In the genomic region with DNA sequence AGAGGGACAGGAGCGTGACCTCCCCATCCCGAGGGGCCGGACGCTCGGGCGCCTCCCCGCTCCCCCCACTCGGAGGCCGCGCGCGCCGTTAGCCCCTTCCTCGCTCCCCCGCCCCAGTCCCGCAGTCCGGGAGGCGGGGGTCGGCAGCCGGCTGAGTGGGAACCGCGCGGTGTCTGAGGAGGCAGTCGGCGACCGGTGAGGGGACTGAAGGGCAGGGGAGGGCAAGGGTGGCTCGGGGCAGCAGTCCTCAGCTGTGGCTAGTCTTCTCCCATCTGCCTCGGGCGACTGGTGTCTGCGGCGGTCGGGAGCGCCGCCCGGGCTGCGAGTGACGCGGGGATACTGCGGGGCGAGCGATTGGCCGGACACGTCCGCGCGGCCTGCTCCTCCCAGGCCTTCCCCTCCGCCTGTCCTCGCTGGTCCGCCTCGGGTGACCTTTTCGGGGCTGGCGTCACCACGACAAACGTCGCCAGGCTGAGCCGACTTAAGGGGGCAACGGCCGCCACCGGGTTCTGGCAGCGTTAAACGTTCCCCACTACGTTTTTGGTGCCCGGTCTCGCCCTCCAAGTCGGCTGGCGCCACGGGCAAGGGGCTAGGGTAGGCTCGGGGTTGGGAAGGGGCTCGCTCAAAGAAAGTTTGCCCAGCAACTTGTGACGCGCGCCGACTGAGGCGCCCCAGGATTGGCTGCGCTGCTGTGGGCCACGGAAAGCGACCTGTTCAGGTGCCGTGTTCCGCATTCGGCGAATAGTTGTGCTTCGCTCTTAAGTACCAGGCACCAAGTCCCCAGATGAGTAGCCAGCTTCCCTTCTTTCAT, we compare ENCODE assay signal across 8 cellular contexts. TPM values are rescaled to one million over a fixed set of nuclear protein-coding genes. Genes with fewer than 3 reads are reported as not detected.
DNase-seq lines count a peak whose midpoint lies in the region; ATAC-seq and TF ChIP-seq lines count a peak whose summit lies in the region.

No MANE protein-coding gene starts in this region.

- H3K27me3 Mint-ChIP-seq in GM23338 (ENCODE audit: insufficient read depth, low read depth, poor library complexity) (peaks cover 3% of the 10 kb centered on the region), neural progenitor cell (ENCODE audit: insufficient read depth, low read depth) (no peaks in the 10 kb centered on the region)

- H3F3A ChIP-seq in GM23338 (replicated peaks; ENCODE audit: low read depth) (peaks cover 5% of the 10 kb centered on the region; the same call in 1 of the 2 replicates), neural progenitor cell (ENCODE audit: low read depth) (peaks cover 14% of the 10 kb centered on the region)

- H3K4me3 Mint-ChIP-seq in GM23338 (no peak overlapping the region; the same call in 2 of the 3 replicates), neural progenitor cell (no peak overlapping the region)

- H3K4me1 ChIP-seq in GM23338 (ENCODE audit: insufficient read depth) (peaks cover 10% of the 10 kb centered on the region), RWPE2 (ENCODE audit: insufficient read depth, poor library complexity, severe bottlenecking) (peaks cover 14% of the 10 kb centered on the region), neural progenitor cell (peaks cover 8% of the 10 kb centered on the region)

- no peaks in the 10 kb centered on the region for H3K36me3 ChIP-seq in GM23338 (ENCODE audit: insufficient read depth)
- no peaks in the 10 kb centered on the region for H3K36me3 ChIP-seq in RWPE2 (ENCODE audit: low read depth)
- H3K36me3 ChIP-seq in neural progenitor cell: no peaks in the 10 kb centered on the region

- peak overlapping the region; percentile 92 for H3K27ac Mint-ChIP-seq in GM23338
- H3K27ac Mint-ChIP-seq in neural progenitor cell: peak overlapping the region; percentile 62

- H3K4me1 Mint-ChIP-seq in GM23338 (peaks cover 5% of the 10 kb centered on the region), neural progenitor cell (peaks cover 22% of the 10 kb centered on the region)

- H3K36me3 Mint-ChIP-seq in GM23338 (ENCODE audit: low read depth) (no peaks in the 10 kb centered on the region; the same call in 2 of the 3 replicates), neural progenitor cell (no peaks in the 10 kb centered on the region)

- H3K4me3 ChIP-seq in GM23338 (peak overlapping the region; percentile 94), RWPE2 (ENCODE audit: severe bottlenecking) (peak overlapping the region; percentile 81), foreskin fibroblast (ENCODE audit: low read depth in 1 of 2, low read length in 2 of 2) (peak overlapping the region; percentile 73 to 74), neural progenitor cell (peak overlapping the region; percentile 87)

- H3K4me2 ChIP-seq in GM23338: peak overlapping the region; percentile 72
- H3K4me2 ChIP-seq in neural progenitor cell: peak overlapping the region; percentile 89

- H3K79me2 ChIP-seq in GM23338 (replicated peaks; ENCODE audit: insufficient read depth): no peaks in the 10 kb centered on the region; the same call in 1 of the 2 replicates
- H3K79me2 ChIP-seq in neural progenitor cell (ENCODE audit: low read depth): peaks cover 41% of the 10 kb centered on the region

- peak overlapping the region; percentile 83 for H3K27ac ChIP-seq in GM23338 (ENCODE audit: low read depth)
- peak overlapping the region; percentile 77 for H3K27ac ChIP-seq in RWPE2 (ENCODE audit: poor library complexity, severe bottlenecking)
- peak overlapping the region; percentile 91 for H3K27ac ChIP-seq in neural progenitor cell

- H3K9me2 ChIP-seq in GM23338 (ENCODE audit: insufficient read depth): no peaks in the 10 kb centered on the region

- ATAC-seq in GM23338 (peak; percentile 84), RWPE2 (ENCODE audit: low read depth) (peak; percentile 75)

- no peaks in the 10 kb centered on the region for H3K9me3 ChIP-seq in RWPE2 (ENCODE audit: severe bottlenecking)
- no peaks in the 10 kb centered on the region for H3K9me3 ChIP-seq in neural progenitor cell (ENCODE audit: low read depth)

- peak overlapping the region; percentile 87 for H3K9ac ChIP-seq in neural progenitor cell

- no peaks in the 10 kb centered on the region for H3K9me3 Mint-ChIP-seq in GM23338
- no peaks in the 10 kb centered on the region for H3K9me3 Mint-ChIP-seq in neural progenitor cell

- H4K20me1 ChIP-seq in GM23338 (replicated peaks; ENCODE audit: insufficient read depth) (peaks cover 8% of the 10 kb centered on the region; the same call in 1 of the 2 replicates), neural progenitor cell (ENCODE audit: low read depth) (peaks cover 27% of the 10 kb centered on the region)

- DNase-seq in ELR (ENCODE audit: low read depth) (peak; percentile 88), GM23338 (ENCODE audit: low spot score) (peak; percentile 98), Kasumi-1 (lab: John Stamatoyannopoulos, UW) (peak; percentile 77 to 79), RWPE2 (ENCODE audit: low spot score) (peak; percentile 79), activated gamma-delta T cell treated with Interleukin-2 at 50 U/mL for 16 hours (peak; percentile 77), foreskin fibroblast (peak; percentile 87 to 92), neural progenitor cell (ENCODE audit: low spot score) (peak; percentile 96), stromal cell of bone marrow (ENCODE audit: low read depth) (peak; percentile 68)

- H3K27me3 ChIP-seq in GM23338 (ENCODE audit: insufficient read depth) (peaks cover 7% of the 10 kb centered on the region; the same call in 1 of the 2 replicates), RWPE2 (ENCODE audit: insufficient read depth, poor library complexity, severe bottlenecking) (no peaks in the 10 kb centered on the region), neural progenitor cell (peaks cover 22% of the 10 kb centered on the region)

- H2AFZ ChIP-seq in GM23338 (peak overlapping the region; percentile 81; the same call in 1 of the 2 replicates), neural progenitor cell (replicated peaks) (peak overlapping the region; percentile 78)

- TF ChIP-seq CTCF in GM23338 (conservative IDR thresholded peaks at IDR 0.05; ENCODE audit: low read depth in 2 of 2): no peak
- no peak for TF ChIP-seq CTCF in RWPE2 (IDR thresholded peaks at IDR 0.05; ENCODE audit: poor library complexity, severe bottlenecking)
- TF ChIP-seq CTCF in foreskin fibroblast (IDR thresholded peaks at IDR 0.05; ENCODE audit: low read depth, low read length): no peak
- TF ChIP-seq CTCF in neural progenitor cell (IDR thresholded peaks at IDR 0.05): no peak

TF ChIP-seq in GM23338, 12 proteins besides CTCF, POLR2A, EP300 and RAD21:
- peak; percentile 91 for TF ChIP-seq CREB1 (CRISPR knock-in tag; IDR thresholded peaks at IDR 0.05; ENCODE audit: low read depth)
- TF ChIP-seq POLR2AphosphoS5 (IDR thresholded peaks at IDR 0.05; ENCODE audit: low read depth): peak; percentile 16
- TF ChIP-seq JUNB (IDR thresholded peaks at IDR 0.05; ENCODE audit: unreplicated experiment): no peak

RNA-seq across cellular contexts. Expression of a gene that starts 0.5 kb away (rescaled TPM):
- 26.3 and 39.7 TPM in 2 replicates for total RNA-seq in GM23338 (2014; rRNA removed; shearing (Covaris generic))
- 9.0 and 10.3 TPM in 2 replicates for polyA plus RNA-seq in GM23338 (2016; fragmentation: Nextera tagmentation; extraction: Ambion mirVana)
- 16.9 and 35.5 TPM in 2 replicates for total RNA-seq in neural progenitor cell (ENCODE audit: low replicate concordance)

RNA-seq across cellular contexts. Expression of a gene that starts 12.8 kb away (rescaled TPM):
- total RNA-seq in GM23338 (2014; rRNA removed; shearing (Covaris generic)): 16.8 and 26.1 TPM in 2 replicates
- 2.8 and 3.9 TPM in 2 replicates for polyA plus RNA-seq in GM23338 (2016; fragmentation: Nextera tagmentation; extraction: Ambion mirVana)
- 9.6 and 30.8 TPM in 2 replicates for total RNA-seq in neural progenitor cell (ENCODE audit: low replicate concordance)

RNA-seq across cellular contexts. Expression of a gene that starts 20.3 kb away (rescaled TPM):
- 34.4 and 57.1 TPM in 2 replicates for total RNA-seq in GM23338 (2014; rRNA removed; shearing (Covaris generic))
- polyA plus RNA-seq in GM23338 (2016; fragmentation: Nextera tagmentation; extraction: Ambion mirVana): 38.3 and 41.2 TPM in 2 replicates
- total RNA-seq in neural progenitor cell (ENCODE audit: low replicate concordance): 37.8 and 84.9 TPM in 2 replicates

Comparison
In these comparisons a context has a peak if more than half of its experiments do, and no peak if none do; other contexts are left out.
1. Peak in every context shown above with its lines: DNase-seq, ATAC-seq, H3K4me3 ChIP-seq and H3K27ac ChIP-seq.